2 cellular contexts compared by ENCODE assay signal in the genomic region with DNA sequence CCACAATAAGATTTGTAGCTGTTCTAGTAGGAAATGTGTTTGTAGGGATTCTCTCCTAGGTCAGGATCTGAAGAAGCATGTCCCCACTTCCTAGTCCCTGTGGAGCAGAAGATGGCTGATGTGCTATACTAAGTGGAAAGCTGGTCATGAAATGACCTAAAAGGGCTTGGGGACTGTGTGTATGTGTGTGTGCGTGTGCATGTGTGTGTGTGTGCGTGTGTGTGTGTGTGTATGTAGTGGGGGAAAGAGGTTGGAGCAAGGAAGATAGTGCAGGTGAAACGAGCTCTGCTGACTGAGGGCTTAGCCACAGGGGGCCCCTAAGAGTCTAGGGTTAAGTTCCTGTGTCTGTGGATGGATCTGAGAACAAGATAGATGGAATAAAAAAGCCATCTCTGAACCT.
TF ChIP-seq lines count a peak whose summit lies in the region.

No MANE protein-coding gene starts in this region.

TF ChIP-seq in IMR-90, 13 proteins besides CTCF, POLR2A, EP300 and RAD21:
- TF ChIP-seq MXI1 (IDR thresholded peaks at IDR 0.05; ENCODE audit: borderline replicate concordance, low read depth, low read length) (no peak), CHD1 (IDR thresholded peaks at IDR 0.05; ENCODE audit: low read depth, low read length) (no peak), CEBPB (IDR thresholded peaks at IDR 0.05; ENCODE audit: low read depth, low read length) (no peak), SMC3 (IDR thresholded peaks at IDR 0.05; ENCODE audit: low read depth, low read length) (no peak), FOS (IDR thresholded peaks at IDR 0.05; ENCODE audit: low read depth, low read length) (no peak), RFX5 (IDR thresholded peaks at IDR 0.05; ENCODE audit: low read depth, low read length) (no peak), BHLHE40 (IDR thresholded peaks at IDR 0.05; ENCODE audit: low read depth, low read length) (no peak), NFE2L2 (IDR thresholded peaks at IDR 0.05; ENCODE audit: low read depth, low read length) (no peak)
- TF ChIP-seq, protein P1, sequence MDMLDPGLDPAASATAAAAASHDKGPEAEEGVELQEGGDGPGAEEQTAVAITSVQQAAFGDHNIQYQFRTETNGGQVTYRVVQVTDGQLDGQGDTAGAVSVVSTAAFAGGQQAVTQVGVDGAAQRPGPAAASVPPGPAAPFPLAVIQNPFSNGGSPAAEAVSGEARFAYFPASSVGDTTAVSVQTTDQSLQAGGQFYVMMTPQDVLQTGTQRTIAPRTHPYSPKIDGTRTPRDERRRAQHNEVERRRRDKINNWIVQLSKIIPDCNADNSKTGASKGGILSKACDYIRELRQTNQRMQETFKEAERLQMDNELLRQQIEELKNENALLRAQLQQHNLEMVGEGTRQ (IDR thresholded peaks at IDR 0.05; ENCODE audit: low read depth, low read length) = no peak

TF ChIP-seq in K562, 482 proteins besides CTCF, POLR2A, EP300 and RAD21 (continues in another document):
- TF ChIP-seq SMAD4 (CRISPR knock-in tag; conservative IDR thresholded peaks at IDR 0.05) (peak; percentile 45), EHMT2 (IDR thresholded peaks at IDR 0.05) (peak; percentile 49; the same call in 1 of the 2 replicates), SMARCA4 (IDR thresholded peaks at IDR 0.05) (0 out of 2 replicates have a peak, but pooled peaks have one; percentile 56), SMAD3 (CRISPR knock-in tag; conservative IDR thresholded peaks at IDR 0.05) (no peak), CXXC5 (CRISPR knock-in tag; IDR thresholded peaks at IDR 0.05) (no peak), ZNF232 (CRISPR knock-in tag; IDR thresholded peaks at IDR 0.05) (no peak), HNRNPLL (IDR thresholded peaks at IDR 0.05; ENCODE audit: low read depth, low read length, poor library complexity, severe bottlenecking) (no peak), MAZ (CRISPR knock-in tag; conservative IDR thresholded peaks at IDR 0.05 in 1 of 2, IDR thresholded peaks at IDR 0.05 in 1 of 2) (0 out of 4 replicates have a peak, but pooled peaks of 1 of the 2 experiments have one; percentile 28), OTX1 (CRISPR knock-in tag; IDR thresholded peaks at IDR 0.05) (peak; percentile 80; the same call in 1 of the 2 replicates), SRSF1 (IDR thresholded peaks at IDR 0.05; ENCODE audit: low read depth, low read length) (no peak), PURB (CRISPR knock-in tag; IDR thresholded peaks at IDR 0.05; ENCODE audit: low read depth) (no peak), LARP7 (IDR thresholded peaks at IDR 0.05) (0 out of 2 replicates have a peak, but pooled peaks have one; percentile 40), L3MBTL2 (IDR thresholded peaks at IDR 0.05) (no peak), HLTF (IDR thresholded peaks at IDR 0.05) (peak; percentile 76; the same call in 1 of the 2 replicates), MTA2 (IDR thresholded peaks at IDR 0.05; ENCODE audit: low read depth) (0 out of 2 replicates have a peak, but pooled peaks have one; percentile 20), BCOR (IDR thresholded peaks at IDR 0.05) (no peak), KDM1A (IDR thresholded peaks at IDR 0.05) (peak in 1 of 2 experiments; percentile 45; a peak in 1 of 4 replicates), NCOA2 (IDR thresholded peaks at IDR 0.05; ENCODE audit: partially characterized antibody in 2 of 2) (no peak), NFRKB (IDR thresholded peaks at IDR 0.05; ENCODE audit: low read depth) (0 out of 2 replicates have a peak, but pooled peaks have one; percentile 42), ZNF583 (CRISPR knock-in tag; IDR thresholded peaks at IDR 0.05) (peak; percentile 71; the same call in 1 of the 2 replicates), PRPF4 (IDR thresholded peaks at IDR 0.05; ENCODE audit: insufficient read depth, low read depth, low read length, poor library complexity, severe bottlenecking) (no peak), ZKSCAN8 (CRISPR knock-in tag; IDR thresholded peaks at IDR 0.05) (no peak), EP400 (IDR thresholded peaks at IDR 0.05) (peak; percentile 31; the same call in 1 of the 2 replicates), PHTF2 (CRISPR knock-in tag; IDR thresholded peaks at IDR 0.05) (no peak)
- TF ChIP-seq, protein P2, sequence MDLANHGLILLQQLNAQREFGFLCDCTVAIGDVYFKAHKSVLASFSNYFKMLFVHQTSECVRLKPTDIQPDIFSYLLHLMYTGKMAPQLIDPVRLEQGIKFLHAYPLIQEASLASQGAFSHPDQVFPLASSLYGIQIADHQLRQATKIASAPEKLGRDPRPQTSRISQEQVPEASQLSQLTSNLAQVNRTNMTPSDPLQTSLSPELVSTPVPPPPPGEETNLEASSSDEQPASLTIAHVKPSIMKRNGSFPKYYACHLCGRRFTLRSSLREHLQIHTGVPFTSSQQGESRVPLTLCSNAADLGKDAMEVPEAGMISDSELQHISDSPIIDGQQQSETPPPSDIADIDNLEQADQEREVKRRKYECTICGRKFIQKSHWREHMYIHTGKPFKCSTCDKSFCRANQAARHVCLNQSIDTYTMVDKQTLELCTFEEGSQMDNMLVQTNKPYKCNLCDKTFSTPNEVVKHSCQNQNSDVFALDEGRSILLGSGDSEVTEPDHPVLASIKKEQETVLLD (IDR thresholded peaks at IDR 0.05) = peak; percentile 67
- TF ChIP-seq, protein P3, sequence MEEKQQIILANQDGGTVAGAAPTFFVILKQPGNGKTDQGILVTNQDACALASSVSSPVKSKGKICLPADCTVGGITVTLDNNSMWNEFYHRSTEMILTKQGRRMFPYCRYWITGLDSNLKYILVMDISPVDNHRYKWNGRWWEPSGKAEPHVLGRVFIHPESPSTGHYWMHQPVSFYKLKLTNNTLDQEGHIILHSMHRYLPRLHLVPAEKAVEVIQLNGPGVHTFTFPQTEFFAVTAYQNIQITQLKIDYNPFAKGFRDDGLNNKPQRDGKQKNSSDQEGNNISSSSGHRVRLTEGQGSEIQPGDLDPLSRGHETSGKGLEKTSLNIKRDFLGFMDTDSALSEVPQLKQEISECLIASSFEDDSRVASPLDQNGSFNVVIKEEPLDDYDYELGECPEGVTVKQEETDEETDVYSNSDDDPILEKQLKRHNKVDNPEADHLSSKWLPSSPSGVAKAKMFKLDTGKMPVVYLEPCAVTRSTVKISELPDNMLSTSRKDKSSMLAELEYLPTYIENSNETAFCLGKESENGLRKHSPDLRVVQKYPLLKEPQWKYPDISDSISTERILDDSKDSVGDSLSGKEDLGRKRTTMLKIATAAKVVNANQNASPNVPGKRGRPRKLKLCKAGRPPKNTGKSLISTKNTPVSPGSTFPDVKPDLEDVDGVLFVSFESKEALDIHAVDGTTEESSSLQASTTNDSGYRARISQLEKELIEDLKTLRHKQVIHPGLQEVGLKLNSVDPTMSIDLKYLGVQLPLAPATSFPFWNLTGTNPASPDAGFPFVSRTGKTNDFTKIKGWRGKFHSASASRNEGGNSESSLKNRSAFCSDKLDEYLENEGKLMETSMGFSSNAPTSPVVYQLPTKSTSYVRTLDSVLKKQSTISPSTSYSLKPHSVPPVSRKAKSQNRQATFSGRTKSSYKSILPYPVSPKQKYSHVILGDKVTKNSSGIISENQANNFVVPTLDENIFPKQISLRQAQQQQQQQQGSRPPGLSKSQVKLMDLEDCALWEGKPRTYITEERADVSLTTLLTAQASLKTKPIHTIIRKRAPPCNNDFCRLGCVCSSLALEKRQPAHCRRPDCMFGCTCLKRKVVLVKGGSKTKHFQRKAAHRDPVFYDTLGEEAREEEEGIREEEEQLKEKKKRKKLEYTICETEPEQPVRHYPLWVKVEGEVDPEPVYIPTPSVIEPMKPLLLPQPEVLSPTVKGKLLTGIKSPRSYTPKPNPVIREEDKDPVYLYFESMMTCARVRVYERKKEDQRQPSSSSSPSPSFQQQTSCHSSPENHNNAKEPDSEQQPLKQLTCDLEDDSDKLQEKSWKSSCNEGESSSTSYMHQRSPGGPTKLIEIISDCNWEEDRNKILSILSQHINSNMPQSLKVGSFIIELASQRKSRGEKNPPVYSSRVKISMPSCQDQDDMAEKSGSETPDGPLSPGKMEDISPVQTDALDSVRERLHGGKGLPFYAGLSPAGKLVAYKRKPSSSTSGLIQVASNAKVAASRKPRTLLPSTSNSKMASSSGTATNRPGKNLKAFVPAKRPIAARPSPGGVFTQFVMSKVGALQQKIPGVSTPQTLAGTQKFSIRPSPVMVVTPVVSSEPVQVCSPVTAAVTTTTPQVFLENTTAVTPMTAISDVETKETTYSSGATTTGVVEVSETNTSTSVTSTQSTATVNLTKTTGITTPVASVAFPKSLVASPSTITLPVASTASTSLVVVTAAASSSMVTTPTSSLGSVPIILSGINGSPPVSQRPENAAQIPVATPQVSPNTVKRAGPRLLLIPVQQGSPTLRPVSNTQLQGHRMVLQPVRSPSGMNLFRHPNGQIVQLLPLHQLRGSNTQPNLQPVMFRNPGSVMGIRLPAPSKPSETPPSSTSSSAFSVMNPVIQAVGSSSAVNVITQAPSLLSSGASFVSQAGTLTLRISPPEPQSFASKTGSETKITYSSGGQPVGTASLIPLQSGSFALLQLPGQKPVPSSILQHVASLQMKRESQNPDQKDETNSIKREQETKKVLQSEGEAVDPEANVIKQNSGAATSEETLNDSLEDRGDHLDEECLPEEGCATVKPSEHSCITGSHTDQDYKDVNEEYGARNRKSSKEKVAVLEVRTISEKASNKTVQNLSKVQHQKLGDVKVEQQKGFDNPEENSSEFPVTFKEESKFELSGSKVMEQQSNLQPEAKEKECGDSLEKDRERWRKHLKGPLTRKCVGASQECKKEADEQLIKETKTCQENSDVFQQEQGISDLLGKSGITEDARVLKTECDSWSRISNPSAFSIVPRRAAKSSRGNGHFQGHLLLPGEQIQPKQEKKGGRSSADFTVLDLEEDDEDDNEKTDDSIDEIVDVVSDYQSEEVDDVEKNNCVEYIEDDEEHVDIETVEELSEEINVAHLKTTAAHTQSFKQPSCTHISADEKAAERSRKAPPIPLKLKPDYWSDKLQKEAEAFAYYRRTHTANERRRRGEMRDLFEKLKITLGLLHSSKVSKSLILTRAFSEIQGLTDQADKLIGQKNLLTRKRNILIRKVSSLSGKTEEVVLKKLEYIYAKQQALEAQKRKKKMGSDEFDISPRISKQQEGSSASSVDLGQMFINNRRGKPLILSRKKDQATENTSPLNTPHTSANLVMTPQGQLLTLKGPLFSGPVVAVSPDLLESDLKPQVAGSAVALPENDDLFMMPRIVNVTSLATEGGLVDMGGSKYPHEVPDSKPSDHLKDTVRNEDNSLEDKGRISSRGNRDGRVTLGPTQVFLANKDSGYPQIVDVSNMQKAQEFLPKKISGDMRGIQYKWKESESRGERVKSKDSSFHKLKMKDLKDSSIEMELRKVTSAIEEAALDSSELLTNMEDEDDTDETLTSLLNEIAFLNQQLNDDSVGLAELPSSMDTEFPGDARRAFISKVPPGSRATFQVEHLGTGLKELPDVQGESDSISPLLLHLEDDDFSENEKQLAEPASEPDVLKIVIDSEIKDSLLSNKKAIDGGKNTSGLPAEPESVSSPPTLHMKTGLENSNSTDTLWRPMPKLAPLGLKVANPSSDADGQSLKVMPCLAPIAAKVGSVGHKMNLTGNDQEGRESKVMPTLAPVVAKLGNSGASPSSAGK (IDR thresholded peaks at IDR 0.05) = no peak
- TF ChIP-seq, protein P4, sequence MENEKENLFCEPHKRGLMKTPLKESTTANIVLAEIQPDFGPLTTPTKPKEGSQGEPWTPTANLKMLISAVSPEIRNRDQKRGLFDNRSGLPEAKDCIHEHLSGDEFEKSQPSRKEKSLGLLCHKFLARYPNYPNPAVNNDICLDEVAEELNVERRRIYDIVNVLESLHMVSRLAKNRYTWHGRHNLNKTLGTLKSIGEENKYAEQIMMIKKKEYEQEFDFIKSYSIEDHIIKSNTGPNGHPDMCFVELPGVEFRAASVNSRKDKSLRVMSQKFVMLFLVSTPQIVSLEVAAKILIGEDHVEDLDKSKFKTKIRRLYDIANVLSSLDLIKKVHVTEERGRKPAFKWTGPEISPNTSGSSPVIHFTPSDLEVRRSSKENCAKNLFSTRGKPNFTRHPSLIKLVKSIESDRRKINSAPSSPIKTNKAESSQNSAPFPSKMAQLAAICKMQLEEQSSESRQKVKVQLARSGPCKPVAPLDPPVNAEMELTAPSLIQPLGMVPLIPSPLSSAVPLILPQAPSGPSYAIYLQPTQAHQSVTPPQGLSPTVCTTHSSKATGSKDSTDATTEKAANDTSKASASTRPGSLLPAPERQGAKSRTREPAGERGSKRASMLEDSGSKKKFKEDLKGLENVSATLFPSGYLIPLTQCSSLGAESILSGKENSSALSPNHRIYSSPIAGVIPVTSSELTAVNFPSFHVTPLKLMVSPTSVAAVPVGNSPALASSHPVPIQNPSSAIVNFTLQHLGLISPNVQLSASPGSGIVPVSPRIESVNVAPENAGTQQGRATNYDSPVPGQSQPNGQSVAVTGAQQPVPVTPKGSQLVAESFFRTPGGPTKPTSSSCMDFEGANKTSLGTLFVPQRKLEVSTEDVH (IDR thresholded peaks at IDR 0.05; ENCODE audit: low read depth, partially characterized antibody) = no peak
- TF ChIP-seq, protein P5, sequence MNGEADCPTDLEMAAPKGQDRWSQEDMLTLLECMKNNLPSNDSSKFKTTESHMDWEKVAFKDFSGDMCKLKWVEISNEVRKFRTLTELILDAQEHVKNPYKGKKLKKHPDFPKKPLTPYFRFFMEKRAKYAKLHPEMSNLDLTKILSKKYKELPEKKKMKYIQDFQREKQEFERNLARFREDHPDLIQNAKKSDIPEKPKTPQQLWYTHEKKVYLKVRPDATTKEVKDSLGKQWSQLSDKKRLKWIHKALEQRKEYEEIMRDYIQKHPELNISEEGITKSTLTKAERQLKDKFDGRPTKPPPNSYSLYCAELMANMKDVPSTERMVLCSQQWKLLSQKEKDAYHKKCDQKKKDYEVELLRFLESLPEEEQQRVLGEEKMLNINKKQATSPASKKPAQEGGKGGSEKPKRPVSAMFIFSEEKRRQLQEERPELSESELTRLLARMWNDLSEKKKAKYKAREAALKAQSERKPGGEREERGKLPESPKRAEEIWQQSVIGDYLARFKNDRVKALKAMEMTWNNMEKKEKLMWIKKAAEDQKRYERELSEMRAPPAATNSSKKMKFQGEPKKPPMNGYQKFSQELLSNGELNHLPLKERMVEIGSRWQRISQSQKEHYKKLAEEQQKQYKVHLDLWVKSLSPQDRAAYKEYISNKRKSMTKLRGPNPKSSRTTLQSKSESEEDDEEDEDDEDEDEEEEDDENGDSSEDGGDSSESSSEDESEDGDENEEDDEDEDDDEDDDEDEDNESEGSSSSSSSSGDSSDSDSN (IDR thresholded peaks at IDR 0.05; ENCODE audit: borderline replicate concordance in 1 of 2, low read depth in 2 of 2, low read length in 2 of 2) = no peak
- TF ChIP-seq, protein P6, sequence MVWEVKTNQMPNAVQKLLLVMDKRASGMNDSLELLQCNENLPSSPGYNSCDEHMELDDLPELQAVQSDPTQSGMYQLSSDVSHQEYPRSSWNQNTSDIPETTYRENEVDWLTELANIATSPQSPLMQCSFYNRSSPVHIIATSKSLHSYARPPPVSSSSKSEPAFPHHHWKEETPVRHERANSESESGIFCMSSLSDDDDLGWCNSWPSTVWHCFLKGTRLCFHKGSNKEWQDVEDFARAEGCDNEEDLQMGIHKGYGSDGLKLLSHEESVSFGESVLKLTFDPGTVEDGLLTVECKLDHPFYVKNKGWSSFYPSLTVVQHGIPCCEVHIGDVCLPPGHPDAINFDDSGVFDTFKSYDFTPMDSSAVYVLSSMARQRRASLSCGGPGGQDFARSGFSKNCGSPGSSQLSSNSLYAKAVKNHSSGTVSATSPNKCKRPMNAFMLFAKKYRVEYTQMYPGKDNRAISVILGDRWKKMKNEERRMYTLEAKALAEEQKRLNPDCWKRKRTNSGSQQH (CRISPR knock-in tag; IDR thresholded peaks at IDR 0.05) = peak; percentile 80; the same call in 1 of the 2 replicates
- TF ChIP-seq, protein P7, sequence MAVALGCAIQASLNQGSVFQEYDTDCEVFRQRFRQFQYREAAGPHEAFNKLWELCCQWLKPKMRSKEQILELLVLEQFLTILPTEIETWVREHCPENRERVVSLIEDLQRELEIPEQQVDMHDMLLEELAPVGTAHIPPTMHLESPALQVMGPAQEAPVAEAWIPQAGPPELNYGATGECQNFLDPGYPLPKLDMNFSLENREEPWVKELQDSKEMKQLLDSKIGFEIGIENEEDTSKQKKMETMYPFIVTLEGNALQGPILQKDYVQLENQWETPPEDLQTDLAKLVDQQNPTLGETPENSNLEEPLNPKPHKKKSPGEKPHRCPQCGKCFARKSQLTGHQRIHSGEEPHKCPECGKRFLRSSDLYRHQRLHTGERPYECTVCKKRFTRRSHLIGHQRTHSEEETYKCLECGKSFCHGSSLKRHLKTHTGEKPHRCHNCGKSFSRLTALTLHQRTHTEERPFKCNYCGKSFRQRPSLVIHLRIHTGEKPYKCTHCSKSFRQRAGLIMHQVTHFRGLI (CRISPR knock-in tag; IDR thresholded peaks at IDR 0.05) = no peak
